In the genomic region with DNA sequence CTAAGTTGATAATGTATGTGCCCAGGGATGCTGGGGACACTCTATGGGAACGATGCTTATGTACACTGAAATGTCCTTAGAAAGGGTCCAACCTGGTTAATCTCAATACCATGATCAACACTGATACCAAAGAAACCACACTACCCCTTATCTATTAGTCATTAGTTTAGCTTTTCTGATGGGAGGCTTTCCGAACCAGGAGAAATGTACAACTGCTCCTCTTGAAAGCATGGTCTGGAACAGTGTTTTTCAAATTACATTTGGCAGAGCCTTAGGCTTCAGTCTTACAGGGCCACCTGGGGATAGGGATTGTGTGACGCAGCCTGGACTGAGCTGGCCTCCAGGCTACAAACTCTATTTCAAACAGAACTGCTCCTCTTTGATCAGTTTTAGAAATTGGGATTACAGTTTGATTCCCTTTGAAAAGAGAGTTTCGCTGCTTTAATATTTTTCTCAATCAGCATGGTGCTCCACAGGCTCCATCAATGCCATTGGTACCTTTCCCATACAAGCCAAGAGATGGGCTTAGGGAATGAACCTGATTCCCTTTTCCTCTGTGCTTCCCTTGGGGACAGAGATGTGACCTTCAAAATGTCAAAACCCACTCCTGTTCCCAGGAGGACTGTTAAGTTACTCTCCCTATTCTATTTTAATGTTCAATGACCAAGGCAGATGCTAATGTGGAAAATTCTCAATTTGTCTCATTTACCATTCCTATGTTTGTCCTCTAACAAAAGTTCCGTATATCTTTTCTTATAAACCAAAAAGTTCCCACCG, we compare ENCODE assay signal across 23 cellular contexts.
"Had no signal": no experiment of that assay in that cellular context is flagged by ENCODE, and none has a peak within 500 bp of the region (broad histone marks: within the 10 kb centered on the region; RNA-seq: fewer than 3 reads in every experiment).

No MANE protein-coding gene starts in this region.

- H3K9me3 ChIP-seq: mucosa of descending colon, stomach, tibial nerve had no signal

- ATAC-seq: left lung; mucosa of descending colon; natural killer cell treated with Interleukin-12 subunit alpha and Interleukin-12 subunit beta and Interleukin-15 and Interleukin-18, amount 100 ng/mL, for 72 hours; stimulated activated naive B cell treated with anti-CD40 and anti-IgM and Interleukin-4, amounts not matched to agents 10 μg/mL and 1 μg/mL and 100 μg/mL, for 72 hours had no signal

- H3K36me3 ChIP-seq: cardiac muscle cell, left lung, stomach, tibial nerve had no signal

- H3K27ac ChIP-seq: cardiac muscle cell, coronary artery, dorsolateral prefrontal cortex, left lung, stomach, tibial nerve, VCaP had no signal

- H3K4me1 ChIP-seq: left lung, stomach, tibial nerve had no signal

- H3K27me3 ChIP-seq: cardiac muscle cell, dorsolateral prefrontal cortex, left lung, stomach, tibial nerve had no signal

- DNase-seq: activated CD4-positive, alpha-beta T cell treated with anti-CD3 and anti-CD28 coated beads for 4 hours; activated CD4-positive, alpha-beta T cell treated with anti-CD3 and anti-CD28 coated beads, Interleukin-2, amount 50 U/mL, for 4 hours; activated CD8-positive, alpha-beta memory T cell treated with anti-CD3 and anti-CD28 coated beads for 24 hours; activated effector memory CD4-positive, alpha-beta T cell treated with Interleukin-2 at 50 U/mL for 16 hours; activated naive CD4-positive, alpha-beta T cell treated with Interleukin-2 at 50 U/mL for 16 hours; aorta; dorsolateral prefrontal cortex; effector memory CD4-positive, alpha-beta T cell; head of caudate nucleus; kidney glomerular epithelial cell; left lung; mucosa of descending colon; posterior cingulate gyrus; stimulated activated CD4-positive, alpha-beta T cell treated with anti-CD3 and anti-CD28 coated beads, Interleukin-15, amount 100 ng/mL, for 24 hours; stimulated activated CD4-positive, alpha-beta T cell treated with anti-CD3 and anti-CD28 coated beads, Interleukin-2, amount 100 ng/mL, for 24 hours; stimulated activated naive B cell treated with anti-CD40 and anti-IgM and Interleukin-4, amounts not matched to agents 10 μg/mL and 1 μg/mL and 100 μg/mL, for 72 hours; stomach; T-helper 9 cell had no signal

- H3K4me3 ChIP-seq: cardiac muscle cell, coronary artery, dorsolateral prefrontal cortex, left lung, mucosa of descending colon, stomach, tibial nerve had no signal
